19 cellular contexts compared by ENCODE assay signal in genomic region chr3:149634072-149634471, GRCh38. TPM values are rescaled to one million over a fixed set of nuclear protein-coding genes. Genes with fewer than 3 reads are reported as not detected.
DNase-seq lines count a peak whose midpoint lies in the region; ATAC-seq and TF ChIP-seq lines count a peak whose summit lies in the region.
"Had no signal": no experiment of that assay in that cellular context is flagged by ENCODE, and none has a peak within 500 bp of the region (broad histone marks: within the 10 kb centered on the region; RNA-seq: fewer than 3 reads in every experiment).

No MANE protein-coding gene starts in this region.

- no peak for TF ChIP-seq POLR2A in heart left ventricle (IDR thresholded peaks at IDR 0.05)
- TF ChIP-seq POLR2A in gastroesophageal sphincter (IDR thresholded peaks at IDR 0.05), result no peak

- TF ChIP-seq EP300 in gastroesophageal sphincter (IDR thresholded peaks at IDR 0.05), result no peak

- H3K27ac ChIP-seq in heart left ventricle (peak overlapping the region in 4 of 12 donors; percentile 12 to 29 (median 17)), gastroesophageal sphincter (peak overlapping the region; percentile 20 to 79 (median 56))
- H3K27ac ChIP-seq: BLaER1 treated with 17β-estradiol and CSF1 and Interleukin-3, amounts not matched to agents 10 nM and 100 nM; GM23248 had no signal

- peak; percentile 5 to 35 (median 20) for ATAC-seq in heart left ventricle
- ATAC-seq in Right ventricle myocardium inferior, result no peak
- ATAC-seq in gastroesophageal sphincter, result no peak
- no peak for ATAC-seq in HG03571 (IDR thresholded peaks at IDR 0.05; ENCODE audit: unreplicated experiment)

- H3K4me1 ChIP-seq in heart left ventricle (peaks cover 0 to 79% (median 47%) of the 10 kb centered on the region in 12 donors), gastroesophageal sphincter (peaks cover 21 to 99% (median 28%) of the 10 kb centered on the region in 3 donors)

- H3K4me3 ChIP-seq in heart left ventricle (no peak overlapping the region), gastroesophageal sphincter (no peak overlapping the region), retinal pigment epithelial cell (ENCODE audit: low read length) (no peak overlapping the region)
- H3K4me3 ChIP-seq: BLaER1 treated with 17β-estradiol and CSF1 and Interleukin-3, amounts not matched to agents 10 nM and 100 nM; GM23248 had no signal

- intact Hi-C loops in heart left ventricle (cut with DNase I), result no loop called here
- intact Hi-C loops in Right ventricle myocardium inferior (cut with DNase I), result no loop called here

- H3K27me3 ChIP-seq in heart left ventricle, result peaks cover 0 to 17% (median 0%) of the 10 kb centered on the region in 9 donors
- H3K27me3 ChIP-seq in gastroesophageal sphincter, result no peaks in the 10 kb centered on the region

- TF ChIP-seq CTCF in heart left ventricle (IDR thresholded peaks at IDR 0.05), result no peak
- no peak for TF ChIP-seq CTCF in gastroesophageal sphincter (IDR thresholded peaks at IDR 0.05)
- no peak for TF ChIP-seq CTCF in retinal pigment epithelial cell (conservative IDR thresholded peaks at IDR 0.05; ENCODE audit: low read depth, low read length)

- H3K9me3 ChIP-seq in heart left ventricle, result no peaks in the 10 kb centered on the region
- no peaks in the 10 kb centered on the region for H3K9me3 ChIP-seq in gastroesophageal sphincter

- 36 to 53% (median 44%) methylated on average over 4 of the region's 4 CpGs for WGBS in heart left ventricle, 4 donors
- WGBS in gastroesophageal sphincter (ENCODE audit: low coverage in 1 of 2), 2 donors, result 27 to 30% methylated on average over 4 of the region's 4 CpGs

- DNase-seq in heart left ventricle (no peak), Right ventricle myocardium inferior (ENCODE audit: missing footprints) (no peak), retinal pigment epithelial cell (ENCODE audit: low read depth) (peak; percentile 51), occipital lobe (lab: John Stamatoyannopoulos, UW) (no peak), hepatic stellate cell (ENCODE audit: low spot score) (no peak)
- no peak for DNase-seq in activated CD8-positive, alpha-beta memory T cell treated with anti-CD3 and anti-CD28 coated beads, Interleukin-2, amount 50 U/mL, for 4 hours
- DNase-seq: CD8-positive, alpha-beta memory T cell; DND-41; GM23248; HCEC 1CT; NCI-H1436; NCI-H2029; NCI-H2171 treated with DMSO at 0.1 percent for 48 hours; NCI-H748 treated with DMSO at 0.1 percent for 48 hours; OCI-M1; RPMI8226 had no signal

- peaks cover 0 to 8% (median 0%) of the 10 kb centered on the region in 9 donors for H3K36me3 ChIP-seq in heart left ventricle
- no peaks in the 10 kb centered on the region for H3K36me3 ChIP-seq in gastroesophageal sphincter
- H3K36me3 ChIP-seq: BLaER1 treated with 17β-estradiol and CSF1 and Interleukin-3, amounts not matched to agents 10 nM and 100 nM had no signal

RNA-seq across cellular contexts. Expression of gene WWTR1, which starts 23.8 kb away (rescaled TPM):
- total RNA-seq in heart left ventricle (10 to 100 TPM; 32.5 to 71.7 (median 41.2) TPM), Right ventricle myocardium inferior (42.6 TPM), gastroesophageal sphincter (100 to 1,000 TPM; 239 to 482 (median 321) TPM), occipital lobe (8.0 TPM)
- polyA plus RNA-seq in heart left ventricle, result 10 to 100 TPM; 14.5 to 42.3 TPM

Comparison
In these comparisons a context has a peak if more than half of its experiments do, and no peak if none do; other contexts are left out.
1. ATAC-seq: peak in heart left ventricle (4 of 4); none in Right ventricle myocardium inferior (single experiment), gastroesophageal sphincter (single experiment) and HG03571 (single experiment).